8 cellular contexts compared by ENCODE assay signal in genomic region chr16:4261557-4262172, GRCh38. TPM values are rescaled to one million over a fixed set of nuclear protein-coding genes. Genes with fewer than 3 reads are reported as not detected.
DNase-seq lines count a peak whose midpoint lies in the region; ATAC-seq and TF ChIP-seq lines count a peak whose summit lies in the region.

No MANE protein-coding gene starts in this region.

- no peaks in the 10 kb centered on the region for H3K9me3 ChIP-seq in HCT116 (ENCODE audit: control insufficient read depth in 1 of 2, insufficient read depth in 1 of 2, low read depth in 1 of 2, low read length in 2 of 2)
- H3K9me3 ChIP-seq in fibroblast of lung (ENCODE audit: control insufficient read depth, insufficient read depth, low read depth, low read length) = no peaks in the 10 kb centered on the region
- H3K9me3 ChIP-seq in smooth muscle cell (replicated peaks; ENCODE audit: low read depth) = no peaks in the 10 kb centered on the region

- DNase-seq in AG09319 (ENCODE audit: extremely low read depth, low read depth) = no peak
- peak; percentile 22 for DNase-seq in HCT116 (ENCODE audit: low read depth, low spot score)
- peak; percentile 50 for DNase-seq in activated CD8-positive, alpha-beta T cell treated with anti-CD3 and anti-CD28 coated beads, Interleukin-2, amount 10 ng/mL, durations not matched to agents 7 days and 5 days
- DNase-seq in fibroblast of lung (ENCODE audit: low read depth in 2 of 2) = peak; percentile 14 to 30
- DNase-seq in smooth muscle cell (lab: John Stamatoyannopoulos, UW; ENCODE audit: unreplicated experiment) = peak; percentile 14
- DNase-seq in NCI-H2171 treated with DMSO at 0.1 percent for 48 hours (lab: John Stamatoyannopoulos, UW) = no peak

- peaks cover 4% of the 10 kb centered on the region; the same call in 1 of the 2 replicates for H4K20me1 ChIP-seq in HCT116 (ENCODE audit: insufficient read depth)
- no peaks in the 10 kb centered on the region for H4K20me1 ChIP-seq in fibroblast of lung (ENCODE audit: control insufficient read depth, extremely low read depth, insufficient read depth, low read length)
- no peaks in the 10 kb centered on the region for H4K20me1 ChIP-seq in smooth muscle cell (ENCODE audit: low read depth)

- WGBS in smooth muscle cell (ENCODE audit: low lambda C conversion rate) = 49% methylated on average over 32 of the region's 35 CpGs

- peak; percentile 48 for TF ChIP-seq CTCF in AG09319 (IDR thresholded peaks at IDR 0.05; ENCODE audit: low read depth, low read length)
- TF ChIP-seq CTCF in HCT116 (IDR thresholded peaks at IDR 0.05 in 2 of 3, conservative IDR thresholded peaks at IDR 0.05 in 1 of 3; ENCODE audit: borderline replicate concordance in 1 of 3, insufficient read depth in 1 of 3, low read depth in 2 of 3, low read length in 2 of 3) = peak; percentile 59 to 91 (median 90); a peak in 5 of 6 replicates
- TF ChIP-seq CTCF in fibroblast of lung (conservative IDR thresholded peaks at IDR 0.05 in 1 of 2, IDR thresholded peaks at IDR 0.05 in 1 of 2; ENCODE audit: low read depth in 1 of 2, low read length in 2 of 2) = peak; percentile 28 to 47
- peak; percentile 76 for TF ChIP-seq CTCF in smooth muscle cell (IDR thresholded peaks at IDR 0.05; ENCODE audit: borderline replicate concordance, insufficient read depth, poor library complexity, severe bottlenecking)

- CTCF ChIA-PET in HCT116 (lab: Charles Lee) = interaction anchor here (0.6 to 2.4 kb wide), 10 partner anchors 8 to 323 kb away, joined by 3 to 11 read pairs (median 6); no protein-coding TSS in a partner anchor
- CTCF ChIA-PET in activated CD8-positive, alpha-beta T cell treated with anti-CD3 and anti-CD28 coated beads, Interleukin-2, amount 10 ng/mL, durations not matched to agents 7 days and 5 days (lab: Charles Lee) = interaction anchor here (1.1 to 3.0 kb wide), 8 partner anchors 8 to 100 kb away, joined by 3 to 21 read pairs (median 5); partner anchors contain the start of gene TFAP4

- H2AFZ ChIP-seq in HCT116 (ENCODE audit: low read depth, low read length, poor library complexity, severe bottlenecking) (no peak overlapping the region), fibroblast of lung (ENCODE audit: low read length) (no peak overlapping the region), smooth muscle cell (ENCODE audit: low read depth) (no peak overlapping the region)

- peak; percentile 77 for TF ChIP-seq RAD21 in HCT116 (IDR thresholded peaks at IDR 0.05; ENCODE audit: low read depth)

- H3K4me1 ChIP-seq in HCT116 (ENCODE audit: control insufficient read depth in 1 of 2, insufficient read depth in 2 of 2, low read length in 2 of 2) (peaks cover 0 to 15% of the 10 kb centered on the region in 2 experiments; a peak in 3 of 4 replicates), fibroblast of lung (ENCODE audit: control insufficient read depth, extremely low read depth, insufficient read depth, low read length) (peaks cover 13% of the 10 kb centered on the region), smooth muscle cell (ENCODE audit: low read depth) (peaks cover 7% of the 10 kb centered on the region)

- H3K9ac ChIP-seq in HCT116 (ENCODE audit: low read length) (no peak overlapping the region), fibroblast of lung (ENCODE audit: insufficient read depth, low read length) (no peak overlapping the region), smooth muscle cell (ENCODE audit: low read depth) (no peak overlapping the region)

- H3K27me3 ChIP-seq in HCT116 (ENCODE audit: insufficient read depth, low read length) = no peaks in the 10 kb centered on the region
- no peaks in the 10 kb centered on the region for H3K27me3 ChIP-seq in fibroblast of lung (ENCODE audit: control insufficient read depth, insufficient read depth, low read length)
- no peaks in the 10 kb centered on the region for H3K27me3 ChIP-seq in smooth muscle cell (ENCODE audit: low read depth)

- no peaks in the 10 kb centered on the region for H3K27me3 Mint-ChIP-seq in activated CD8-positive, alpha-beta T cell treated with anti-CD3 and anti-CD28 coated beads, Interleukin-2, amount 10 ng/mL, durations not matched to agents 7 days and 5 days (ENCODE audit: low read depth)

- no peak overlapping the region for H3K4me3 Mint-ChIP-seq in activated CD8-positive, alpha-beta T cell treated with anti-CD3 and anti-CD28 coated beads, Interleukin-2, amount 10 ng/mL, durations not matched to agents 7 days and 5 days

- H3K4me2 ChIP-seq in HCT116 (ENCODE audit: low read length) (no peak overlapping the region), fibroblast of lung (ENCODE audit: extremely low read depth, insufficient read depth, low read length) (no peak overlapping the region), smooth muscle cell (no peak overlapping the region)

- no peaks in the 10 kb centered on the region for H3K9me2 ChIP-seq in HCT116 (ENCODE audit: insufficient read depth)

- peak; percentile 76 for ATAC-seq in HCT116
- peak; percentile 67 for ATAC-seq in activated CD8-positive, alpha-beta T cell treated with anti-CD3 and anti-CD28 coated beads, Interleukin-2, amount 10 ng/mL, durations not matched to agents 7 days and 5 days
- no peak for ATAC-seq in HG03280 (IDR thresholded peaks at IDR 0.05; ENCODE audit: unreplicated experiment)
- ATAC-seq in GM21381 (IDR thresholded peaks at IDR 0.05; ENCODE audit: unreplicated experiment) = no peak

- H3K36me3 ChIP-seq in HCT116 (ENCODE audit: control insufficient read depth in 1 of 2, insufficient read depth in 2 of 2, low read length in 2 of 2) = peaks cover 4 to 26% of the 10 kb centered on the region in 2 experiments; a peak in 3 of 4 replicates
- peaks cover 7% of the 10 kb centered on the region for H3K36me3 ChIP-seq in fibroblast of lung (ENCODE audit: control insufficient read depth, insufficient read depth, low read length)
- no peaks in the 10 kb centered on the region for H3K36me3 ChIP-seq in smooth muscle cell (ENCODE audit: low read depth)

- POLR2A ChIA-PET in HCT116 (lab: Charles Lee) = no interaction called here
- POLR2A ChIA-PET in activated CD8-positive, alpha-beta T cell treated with anti-CD3 and anti-CD28 coated beads, Interleukin-2, amount 10 ng/mL, durations not matched to agents 7 days and 5 days (lab: Charles Lee) = no interaction called here

- RAD21 ChIA-PET in HCT116 (lab: Charles Lee; ENCODE audit: low non-redundant PET in 1 of 2, low total read pairs in 2 of 2, uncharacterized antibody in 2 of 2, unreplicated experiment in 2 of 2) = interaction anchor here (0.6 to 1.0 kb wide), 2 partner anchors 24 to 69 kb away, joined by 4 to 5 read pairs; no protein-coding TSS in a partner anchor

- H3K4me1 Mint-ChIP-seq in activated CD8-positive, alpha-beta T cell treated with anti-CD3 and anti-CD28 coated beads, Interleukin-2, amount 10 ng/mL, durations not matched to agents 7 days and 5 days (ENCODE audit: low read depth) = peaks cover 10% of the 10 kb centered on the region

- no TSS peak for BruUV-seq in HCT116 (replicated peaks; lab: Mats Ljungman, UMichigan)

- H3K4me3 ChIP-seq in HCT116 (replicated peaks in 1 of 2; ENCODE audit: low read depth in 1 of 2, low read length in 2 of 2) = no peak overlapping the region
- no peak overlapping the region for H3K4me3 ChIP-seq in fibroblast of lung (replicated peaks in 1 of 4; ENCODE audit: control extremely low read depth in 1 of 4, insufficient read depth in 1 of 4, low read depth in 3 of 4, low read length in 4 of 4)
- no peak overlapping the region for H3K4me3 ChIP-seq in smooth muscle cell

- peaks cover 25% of the 10 kb centered on the region for H3K36me3 Mint-ChIP-seq in activated CD8-positive, alpha-beta T cell treated with anti-CD3 and anti-CD28 coated beads, Interleukin-2, amount 10 ng/mL, durations not matched to agents 7 days and 5 days (ENCODE audit: low read depth)

- intact Hi-C loops in HCT116 (cut with micrococcal nuclease) = loop anchor here (1.0 to 2.0 kb wide), 2 partner anchors 69 to 141 kb away; no protein-coding TSS in a partner anchor

- no peaks in the 10 kb centered on the region for H3K9me3 Mint-ChIP-seq in activated CD8-positive, alpha-beta T cell treated with anti-CD3 and anti-CD28 coated beads, Interleukin-2, amount 10 ng/mL, durations not matched to agents 7 days and 5 days (ENCODE audit: insufficient read depth)

- H3K79me2 ChIP-seq in HCT116 (ENCODE audit: insufficient read depth, low read length) = peaks cover 51% of the 10 kb centered on the region
- H3K79me2 ChIP-seq in fibroblast of lung (ENCODE audit: control insufficient read depth, insufficient read depth, low read length) = no peaks in the 10 kb centered on the region
- H3K79me2 ChIP-seq in smooth muscle cell (ENCODE audit: low read depth) = no peaks in the 10 kb centered on the region

- no peak overlapping the region for H3K27ac ChIP-seq in HCT116 (ENCODE audit: low read depth, low read length)
- no peak overlapping the region for H3K27ac ChIP-seq in fibroblast of lung (ENCODE audit: insufficient read depth, low read length)
- H3K27ac ChIP-seq in smooth muscle cell (ENCODE audit: low read depth) = no peak overlapping the region

- no peak overlapping the region for H3K27ac Mint-ChIP-seq in activated CD8-positive, alpha-beta T cell treated with anti-CD3 and anti-CD28 coated beads, Interleukin-2, amount 10 ng/mL, durations not matched to agents 7 days and 5 days

- no peaks in the 10 kb centered on the region for H3F3A ChIP-seq in smooth muscle cell (ENCODE audit: low read depth)

- TF ChIP-seq POLR2A in HCT116 (IDR thresholded peaks at IDR 0.05; ENCODE audit: borderline replicate concordance, extremely low read depth, insufficient read depth, insufficient read length) = no peak

RNA-seq across cellular contexts. Expression of gene TFAP4, which starts 11.2 kb away (rescaled TPM):
- total RNA-seq in HCT116 (2021; ENCODE audit: unreplicated experiment) = 37.1 TPM
- 21.3 and 21.7 TPM in 2 replicates for polyA plus RNA-seq in HCT116 (2012)
- 10 to 100 TPM; 21.0 to 24.7 TPM for total RNA-seq in activated CD8-positive, alpha-beta T cell treated with anti-CD3 and anti-CD28 coated beads, Interleukin-2, amount 10 ng/mL, durations not matched to agents 7 days and 5 days
- total RNA-seq in fibroblast of lung = 8.2 and 8.9 TPM in 2 replicates
- 3.5 and 6.6 TPM in 2 replicates for polyA plus RNA-seq in fibroblast of lung
- polyA plus RNA-seq in fibroblast of lung (2012) = 6.8 and 9.5 TPM in 2 replicates
- 7.0 and 9.8 TPM in 2 replicates for polyA minus RNA-seq in fibroblast of lung (ENCODE audit: low replicate concordance)
- total RNA-seq in smooth muscle cell = 2.7 and 9.6 TPM in 2 replicates
- polyA plus RNA-seq in smooth muscle cell = 1.3 and 2.5 TPM in 2 replicates

RNA-seq across cellular contexts. Expression of gene SRL, which starts 19.8 kb away (rescaled TPM):
- not detected for total RNA-seq in HCT116 (2021; ENCODE audit: unreplicated experiment)
- 0.03 TPM in 1 of 2 replicates, not detected in the other for polyA plus RNA-seq in HCT116 (2012)
- not detected for total RNA-seq in activated CD8-positive, alpha-beta T cell treated with anti-CD3 and anti-CD28 coated beads, Interleukin-2, amount 10 ng/mL, durations not matched to agents 7 days and 5 days
- under 0.01 and 0.17 TPM in 2 replicates for total RNA-seq in fibroblast of lung
- polyA plus RNA-seq in fibroblast of lung = 0.07 TPM in 2 replicates
- 0.03 and 0.06 TPM in 2 replicates for polyA plus RNA-seq in fibroblast of lung (2012)
- polyA minus RNA-seq in fibroblast of lung (ENCODE audit: low replicate concordance) = not detected in 2 replicates
- not detected in 2 replicates for total RNA-seq in smooth muscle cell
- 0.08 TPM in 1 of 2 replicates, not detected in the other for polyA plus RNA-seq in smooth muscle cell

RNA-seq across cellular contexts. Expression of gene GLIS2, which starts 54.2 kb away (rescaled TPM):
- 18.2 TPM for total RNA-seq in HCT116 (2021; ENCODE audit: unreplicated experiment)
- polyA plus RNA-seq in HCT116 (2012) = 15.5 and 15.6 TPM in 2 replicates
- under 1 TPM; 0.16 TPM for total RNA-seq in activated CD8-positive, alpha-beta T cell treated with anti-CD3 and anti-CD28 coated beads, Interleukin-2, amount 10 ng/mL, durations not matched to agents 7 days and 5 days
- 2.6 and 4.0 TPM in 2 replicates for total RNA-seq in fibroblast of lung
- 5.6 and 6.0 TPM in 2 replicates for polyA plus RNA-seq in fibroblast of lung
- 18.6 and 23.8 TPM in 2 replicates for polyA plus RNA-seq in fibroblast of lung (2012)
- polyA minus RNA-seq in fibroblast of lung (ENCODE audit: low replicate concordance) = 23.4 and 23.6 TPM in 2 replicates
- 1.2 and 2.8 TPM in 2 replicates for total RNA-seq in smooth muscle cell
- 9.2 and 13.4 TPM in 2 replicates for polyA plus RNA-seq in smooth muscle cell

Comparison
In these comparisons a context has a peak if more than half of its experiments do, and no peak if none do; other contexts are left out.
1. DNase-seq: peak in HCT116 (single experiment), activated CD8-positive, alpha-beta T cell treated with anti-CD3 and anti-CD28 coated beads, Interleukin-2, amount 10 ng/mL, durations not matched to agents 7 days and 5 days (single experiment), fibroblast of lung (2 of 2) and smooth muscle cell (single experiment); none in AG09319 (single experiment) and NCI-H2171 treated with DMSO at 0.1 percent for 48 hours (single experiment).
2. CTCF ChIP-seq: peak in every context shown above with its lines; median percentile 90 in HCT116; 76 in smooth muscle cell; 48 in AG09319; 38 in fibroblast of lung.
3. ATAC-seq: peak in HCT116 (single experiment) and activated CD8-positive, alpha-beta T cell treated with anti-CD3 and anti-CD28 coated beads, Interleukin-2, amount 10 ng/mL, durations not matched to agents 7 days and 5 days (single experiment); none in HG03280 (single experiment) and GM21381 (single experiment).